1 cellular context compared by ENCODE assay signal in genomic region chr13:29411493-29411892, GRCh38.
A peak's percentile ranks its signal among the peaks of the same experiment; 100 is the strongest.
TF ChIP-seq lines count a peak whose summit lies in the region.

No MANE protein-coding gene starts in this region.

TF ChIP-seq in SK-N-SH, 30 proteins besides CTCF, POLR2A, EP300 and RAD21 (continued from another document):
- TF ChIP-seq, protein P1, sequence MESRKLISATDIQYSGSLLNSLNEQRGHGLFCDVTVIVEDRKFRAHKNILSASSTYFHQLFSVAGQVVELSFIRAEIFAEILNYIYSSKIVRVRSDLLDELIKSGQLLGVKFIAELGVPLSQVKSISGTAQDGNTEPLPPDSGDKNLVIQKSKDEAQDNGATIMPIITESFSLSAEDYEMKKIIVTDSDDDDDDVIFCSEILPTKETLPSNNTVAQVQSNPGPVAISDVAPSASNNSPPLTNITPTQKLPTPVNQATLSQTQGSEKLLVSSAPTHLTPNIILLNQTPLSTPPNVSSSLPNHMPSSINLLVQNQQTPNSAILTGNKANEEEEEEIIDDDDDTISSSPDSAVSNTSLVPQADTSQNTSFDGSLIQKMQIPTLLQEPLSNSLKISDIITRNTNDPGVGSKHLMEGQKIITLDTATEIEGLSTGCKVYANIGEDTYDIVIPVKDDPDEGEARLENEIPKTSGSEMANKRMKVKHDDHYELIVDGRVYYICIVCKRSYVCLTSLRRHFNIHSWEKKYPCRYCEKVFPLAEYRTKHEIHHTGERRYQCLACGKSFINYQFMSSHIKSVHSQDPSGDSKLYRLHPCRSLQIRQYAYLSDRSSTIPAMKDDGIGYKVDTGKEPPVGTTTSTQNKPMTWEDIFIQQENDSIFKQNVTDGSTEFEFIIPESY (IDR thresholded peaks at IDR 0.05; ENCODE audit: borderline replicate concordance, low read depth) = no peak
- peak; percentile 40 for TF ChIP-seq TCF12 (IDR thresholded peaks at IDR 0.05)
- no peak for TF ChIP-seq RXRA (IDR thresholded peaks at IDR 0.05; ENCODE audit: borderline replicate concordance, low read depth)
- TF ChIP-seq YY1 (IDR thresholded peaks at IDR 0.05; ENCODE audit: low read depth) = no peak
- TF ChIP-seq MAX (IDR thresholded peaks at IDR 0.05; ENCODE audit: low read depth) = no peak
- TF ChIP-seq FOSL2 (IDR thresholded peaks at IDR 0.05; ENCODE audit: borderline replicate concordance, low read depth) = peak; percentile 7; the same call in 1 of the 2 replicates
- no peak for TF ChIP-seq GABPA (IDR thresholded peaks at IDR 0.05; ENCODE audit: low read depth)
- TF ChIP-seq GATA2 (CRISPR knock-in tag; IDR thresholded peaks at IDR 0.05) = no peak
- no peak for TF ChIP-seq SMC3 (IDR thresholded peaks at IDR 0.05; ENCODE audit: low read depth, low read length)
- TF ChIP-seq JUND (IDR thresholded peaks at IDR 0.05) = 0 out of 2 replicates have a peak, but pooled peaks have one; percentile 20
- no peak for TF ChIP-seq MXI1 (IDR thresholded peaks at IDR 0.05; ENCODE audit: low read depth, low read length)
- TF ChIP-seq, protein P2, sequence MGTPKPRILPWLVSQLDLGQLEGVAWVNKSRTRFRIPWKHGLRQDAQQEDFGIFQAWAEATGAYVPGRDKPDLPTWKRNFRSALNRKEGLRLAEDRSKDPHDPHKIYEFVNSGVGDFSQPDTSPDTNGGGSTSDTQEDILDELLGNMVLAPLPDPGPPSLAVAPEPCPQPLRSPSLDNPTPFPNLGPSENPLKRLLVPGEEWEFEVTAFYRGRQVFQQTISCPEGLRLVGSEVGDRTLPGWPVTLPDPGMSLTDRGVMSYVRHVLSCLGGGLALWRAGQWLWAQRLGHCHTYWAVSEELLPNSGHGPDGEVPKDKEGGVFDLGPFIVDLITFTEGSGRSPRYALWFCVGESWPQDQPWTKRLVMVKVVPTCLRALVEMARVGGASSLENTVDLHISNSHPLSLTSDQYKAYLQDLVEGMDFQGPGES (IDR thresholded peaks at IDR 0.05; ENCODE audit: low read depth, low read length) = no peak
- TF ChIP-seq USF2 (IDR thresholded peaks at IDR 0.05; ENCODE audit: borderline replicate concordance, low read depth, low read length) = no peak
- no peak for TF ChIP-seq FOXJ3 (CRISPR knock-in tag; IDR thresholded peaks at IDR 0.05)
- no peak for TF ChIP-seq TAF1 (IDR thresholded peaks at IDR 0.05; ENCODE audit: borderline replicate concordance, low read depth, low read length)
- no peak for TF ChIP-seq MEF2A (IDR thresholded peaks at IDR 0.05; ENCODE audit: borderline replicate concordance, low read depth)
- TF ChIP-seq, protein P3, sequence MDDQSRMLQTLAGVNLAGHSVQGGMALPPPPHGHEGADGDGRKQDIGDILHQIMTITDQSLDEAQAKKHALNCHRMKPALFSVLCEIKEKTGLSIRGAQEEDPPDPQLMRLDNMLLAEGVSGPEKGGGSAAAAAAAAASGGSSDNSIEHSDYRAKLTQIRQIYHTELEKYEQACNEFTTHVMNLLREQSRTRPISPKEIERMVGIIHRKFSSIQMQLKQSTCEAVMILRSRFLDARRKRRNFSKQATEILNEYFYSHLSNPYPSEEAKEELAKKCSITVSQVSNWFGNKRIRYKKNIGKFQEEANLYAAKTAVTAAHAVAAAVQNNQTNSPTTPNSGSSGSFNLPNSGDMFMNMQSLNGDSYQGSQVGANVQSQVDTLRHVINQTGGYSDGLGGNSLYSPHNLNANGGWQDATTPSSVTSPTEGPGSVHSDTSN (IDR thresholded peaks at IDR 0.05) = peak; percentile 48
